Comparison of ENCODE assay signal across 29 cellular contexts in the genomic region with DNA sequence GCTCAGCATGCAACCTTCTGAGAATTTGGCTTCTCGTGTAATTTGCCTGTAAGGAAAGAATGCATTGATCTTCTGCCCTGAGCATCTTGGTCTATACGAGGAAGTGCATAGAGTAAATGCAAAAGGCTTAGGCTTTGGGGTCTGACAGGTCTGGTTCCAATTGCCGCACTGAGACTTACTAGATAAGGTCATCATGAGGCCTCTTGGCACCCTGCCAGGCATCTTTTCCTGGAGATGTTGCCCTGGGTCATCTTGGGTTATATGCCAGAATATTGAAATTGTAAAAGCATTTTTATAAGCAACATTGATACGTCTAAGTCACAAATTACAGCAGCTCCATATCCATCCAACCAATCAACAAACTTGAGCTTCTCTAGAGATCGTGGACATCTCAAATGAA.
"Had no signal": no experiment of that assay in that cellular context is flagged by ENCODE, and none has a peak within 500 bp of the region (broad histone marks: within the 10 kb centered on the region; RNA-seq: fewer than 3 reads in every experiment).

No MANE protein-coding gene starts in this region.

- H3K9me3 ChIP-seq: neutrophil, ovary, psoas muscle, spleen, suprapubic skin, testis, tibial artery, transverse colon, upper lobe of right lung, uterus had no signal

- DNase-seq: naive thymus-derived CD8-positive, alpha-beta T cell; nephron progenitor cell; nucleus accumbens; ovary; posterior cingulate gyrus; psoas muscle; right cardiac atrium; spleen; stimulated activated CD4-positive, alpha-beta T cell treated with anti-CD3 and anti-CD28 coated beads, Interleukin-12 subunit alpha, Interleukin-12 subunit beta, amount 100 ng/mL, for 4 hours; stimulated activated CD4-positive, alpha-beta T cell treated with anti-CD3 and anti-CD28 coated beads, Interleukin-1b, Interleukin-23, amount 100 ng/mL, for 48 hours; stimulated activated CD4-positive, alpha-beta T cell treated with anti-CD3 and anti-CD28 coated beads, Interleukin-4, amount 100 ng/mL, for 1 hour; stimulated activated CD4-positive, alpha-beta T cell treated with anti-CD3 and anti-CD28 coated beads, Interleukin-4, amount 100 ng/mL, for 4 hours; stimulated activated CD8-positive, alpha-beta memory T cell treated with anti-CD3 and anti-CD28 coated beads, Interleukin-4, amount 100 ng/mL, for 48 hours; stimulated activated naive CD4-positive, alpha-beta T cell; stimulated activated naive CD8-positive, alpha-beta T cell treated with anti-CD3 and anti-CD28 coated beads, Interleukin-15, amount 100 ng/mL, for 72 hours; stimulated activated naive CD8-positive, alpha-beta T cell treated with anti-CD3 and anti-CD28 coated beads, Interleukin-15, Interleukin-2, amounts not matched to agents 100 U/mL and 50 U/mL, for 24 hours; testis; tibial artery; transverse colon; upper lobe of right lung; uterus had no signal

- H3K27ac ChIP-seq: neutrophil, ovary, parathyroid adenoma, psoas muscle, skin epidermis, spleen, suprapubic skin, testis, tibial artery, transverse colon, upper lobe of right lung, uterus had no signal

- H3K4me2 ChIP-seq: smooth muscle cell had no signal

- ATAC-seq: naive thymus-derived CD8-positive, alpha-beta T cell; natural killer cell treated with Interleukin-12 subunit alpha and Interleukin-12 subunit beta and Interleukin-15 and Interleukin-18, amount 100 ng/mL, for 72 hours; psoas muscle; right cardiac atrium; sciatic nerve; stimulated activated memory B cell treated with anti-CD40 and anti-IgM and Interleukin-4, amounts not matched to agents 10 μg/mL and 1 μg/mL and 100 μg/mL, for 72 hours; stimulated activated naive CD8-positive, alpha-beta T cell treated with anti-CD3 and anti-CD28 coated beads, Interleukin-15, amount 100 ng/mL, for 72 hours; stimulated activated naive CD8-positive, alpha-beta T cell treated with anti-CD3 and anti-CD28 coated beads, Interleukin-15, Interleukin-2, amounts not matched to agents 100 U/mL and 50 U/mL, for 24 hours; upper lobe of right lung had no signal

- H3K4me3 ChIP-seq: ovary, psoas muscle, skin epidermis, smooth muscle cell, spleen, suprapubic skin, testis, tibial artery, transverse colon, upper lobe of right lung, uterus had no signal

- H3K79me2 ChIP-seq: parathyroid adenoma had no signal

- H3K4me1 ChIP-seq: parathyroid adenoma, psoas muscle, spleen, suprapubic skin, testis, tibial artery, transverse colon, upper lobe of right lung, uterus had no signal

- H3K9ac ChIP-seq: parathyroid adenoma had no signal

- H3K36me3 ChIP-seq: neutrophil, ovary, spleen, suprapubic skin, tibial artery, transverse colon, upper lobe of right lung, uterus had no signal

- H2AFZ ChIP-seq: parathyroid adenoma had no signal

- H3K27me3 ChIP-seq: neutrophil, ovary, spleen, suprapubic skin, testis, tibial artery, transverse colon, upper lobe of right lung, uterus had no signal
